1 cellular context compared by ENCODE assay signal in the genomic region with DNA sequence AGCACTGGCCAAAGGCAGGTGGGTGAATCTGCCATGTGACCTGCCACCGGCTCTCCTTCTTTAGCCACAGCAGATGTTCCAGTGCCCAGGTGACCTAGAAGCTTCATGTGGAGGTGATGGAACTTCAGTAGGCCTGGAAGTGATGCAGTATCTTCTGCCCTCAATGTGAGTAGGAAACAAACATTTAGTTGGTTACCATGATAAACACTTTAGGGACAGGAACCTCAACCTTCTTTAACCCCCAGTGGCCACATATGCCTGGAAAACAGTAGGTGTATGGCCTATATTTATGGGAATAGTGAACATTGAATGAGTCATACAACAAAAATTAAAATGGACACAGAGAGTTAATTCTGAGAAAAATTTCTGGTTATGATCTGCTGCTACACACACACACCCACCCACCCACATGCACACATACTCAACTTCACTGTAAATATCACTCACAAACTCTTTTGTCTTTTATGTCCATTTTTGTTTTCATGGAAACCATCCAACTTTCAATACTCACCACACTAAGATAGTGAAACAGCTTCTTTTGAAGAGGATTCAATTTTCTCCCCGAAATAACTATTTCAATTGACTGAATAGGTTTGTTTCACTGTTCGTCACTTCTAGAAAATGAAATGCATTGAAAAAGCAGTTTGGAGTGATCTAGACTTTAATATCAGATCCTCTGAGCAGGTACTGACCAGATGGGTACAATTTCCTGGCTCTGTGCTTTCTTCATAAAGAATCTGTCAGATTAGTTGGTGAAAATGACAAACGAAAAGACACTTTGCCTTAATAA.
TF ChIP-seq lines count a peak whose summit lies in the region.

No MANE protein-coding gene starts in this region.

TF ChIP-seq in SK-N-SH, 30 proteins besides CTCF, POLR2A, EP300 and RAD21 (continued from another document):
- TF ChIP-seq TCF12 (IDR thresholded peaks at IDR 0.05) (no peak), EZH2phosphoT487 (IDR thresholded peaks at IDR 0.05; ENCODE audit: borderline replicate concordance, low read depth) (no peak)
